In the genomic region with DNA sequence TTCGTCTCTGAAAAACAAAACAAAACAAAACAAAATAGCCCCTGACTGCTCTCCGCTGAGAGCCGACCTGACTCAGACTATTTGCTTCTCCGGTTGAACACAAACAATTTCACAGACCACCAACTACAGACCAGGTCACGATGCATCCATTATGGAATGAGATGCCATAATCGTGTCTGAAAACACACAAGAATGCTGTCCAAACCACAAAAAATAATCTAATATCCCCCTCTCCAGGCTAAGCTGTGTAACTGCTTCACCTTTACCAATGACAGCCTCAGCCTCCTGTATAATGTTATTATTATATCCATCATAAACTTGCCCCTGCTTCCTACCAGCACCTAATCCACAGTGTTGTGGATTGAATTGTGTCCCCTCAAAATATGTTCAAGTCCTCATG, we compare ENCODE assay signal across 9 cellular contexts.
DNase-seq lines count a peak whose midpoint lies in the region; ATAC-seq and TF ChIP-seq lines count a peak whose summit lies in the region.
"Had no signal": no experiment of that assay in that cellular context is flagged by ENCODE, and none has a peak within 500 bp of the region (broad histone marks: within the 10 kb centered on the region; RNA-seq: fewer than 3 reads in every experiment).

No MANE protein-coding gene starts in this region.

- no peak overlapping the region for H3K27ac ChIP-seq in SJCRH30
- no peak overlapping the region for H3K27ac ChIP-seq in prostate gland

- H3K27me3 ChIP-seq in SJCRH30 (no peaks in the 10 kb centered on the region), prostate gland (replicated peaks; ENCODE audit: insufficient read depth) (no peaks in the 10 kb centered on the region)

- H3K36me3 ChIP-seq in SJCRH30 = no peaks in the 10 kb centered on the region
- H3K36me3 ChIP-seq in prostate gland = no peaks in the 10 kb centered on the region

- no peak overlapping the region for H3K27ac Mint-ChIP-seq in activated CD4-positive, alpha-beta T cell treated with anti-CD3 and anti-CD28 coated beads, Interleukin-2, amount 10 ng/mL, durations not matched to agents 24 days and 14 days
- H3K27ac Mint-ChIP-seq: dendritic cell treated with granulocyte-macrophage colony-stimulating factor and Interleukin-4, amounts not matched to agents 40 ng/mL and 50 ng/mL, for 4 days had no signal

- no peaks in the 10 kb centered on the region for H3K9me3 Mint-ChIP-seq in activated CD4-positive, alpha-beta T cell treated with anti-CD3 and anti-CD28 coated beads, Interleukin-2, amount 10 ng/mL, durations not matched to agents 24 days and 14 days
- H3K9me3 Mint-ChIP-seq: dendritic cell treated with granulocyte-macrophage colony-stimulating factor and Interleukin-4, amounts not matched to agents 40 ng/mL and 50 ng/mL, for 4 days had no signal

- H3K27me3 Mint-ChIP-seq in activated CD4-positive, alpha-beta T cell treated with anti-CD3 and anti-CD28 coated beads, Interleukin-2, amount 10 ng/mL, durations not matched to agents 24 days and 14 days = peaks cover 2% of the 10 kb centered on the region

- DNase-seq in activated CD4-positive, alpha-beta T cell treated with anti-CD3 and anti-CD28 coated beads, Interleukin-2, amount 10 ng/mL, durations not matched to agents 24 days and 14 days = peak; percentile 61
- DNase-seq in activated CD4-positive, alpha-beta T cell treated with anti-CD3 and anti-CD28 coated beads for 48 hours = no peak
- DNase-seq in SJCRH30 (peak; percentile 4 to 62), fibroblast of peridontal ligament (ENCODE audit: extremely low read depth) (peak; percentile 52), prostate gland (ENCODE audit: low spot score) (no peak), activated gamma-delta T cell treated with Interleukin-2 at 50 U/mL for 16 hours (no peak)

- no peaks in the 10 kb centered on the region for H3K9me3 ChIP-seq in SJCRH30 (replicated peaks)
- H3K9me3 ChIP-seq in prostate gland = no peaks in the 10 kb centered on the region

- intact Hi-C loops in activated CD4-positive, alpha-beta T cell treated with anti-CD3 and anti-CD28 coated beads, Interleukin-2, amount 10 ng/mL, durations not matched to agents 24 days and 14 days (cut with micrococcal nuclease) = loop anchor here (1.0 kb wide), 1 partner anchor 136 kb away; no protein-coding TSS in a partner anchor
- intact Hi-C loops in prostate gland (cut with DNase I) = loop anchor here (5.0 kb wide), 1 partner anchor 134 kb away; no protein-coding TSS in a partner anchor

- TF ChIP-seq CTCF in prostate gland (IDR thresholded peaks at IDR 0.05) = peak in 3 of 4 experiments; percentile 32 to 57 (median 51)

- 39% methylated on average over 6 of the region's 6 CpGs for WGBS in prostate gland

- H3K4me1 Mint-ChIP-seq in activated CD4-positive, alpha-beta T cell treated with anti-CD3 and anti-CD28 coated beads, Interleukin-2, amount 10 ng/mL, durations not matched to agents 24 days and 14 days = peaks cover 4% of the 10 kb centered on the region

- ATAC-seq in HG02884 (IDR thresholded peaks at IDR 0.05; ENCODE audit: unreplicated experiment) (peak; percentile 73), HG03571 (IDR thresholded peaks at IDR 0.05; ENCODE audit: unreplicated experiment) (no peak)

- no peaks in the 10 kb centered on the region for H3K36me3 Mint-ChIP-seq in activated CD4-positive, alpha-beta T cell treated with anti-CD3 and anti-CD28 coated beads, Interleukin-2, amount 10 ng/mL, durations not matched to agents 24 days and 14 days (ENCODE audit: low read depth)

- no peak for TF ChIP-seq POLR2A in prostate gland (IDR thresholded peaks at IDR 0.05)

- H3K4me3 Mint-ChIP-seq in activated CD4-positive, alpha-beta T cell treated with anti-CD3 and anti-CD28 coated beads, Interleukin-2, amount 10 ng/mL, durations not matched to agents 24 days and 14 days = no peak overlapping the region
- H3K4me3 Mint-ChIP-seq: dendritic cell treated with granulocyte-macrophage colony-stimulating factor and Interleukin-4, amounts not matched to agents 40 ng/mL and 50 ng/mL, for 4 days had no signal

- H3K4me3 ChIP-seq in SJCRH30 (no peak overlapping the region), prostate gland (no peak overlapping the region)

- H3K4me1 ChIP-seq in SJCRH30 (no peaks in the 10 kb centered on the region), prostate gland (replicated peaks) (no peaks in the 10 kb centered on the region)

Comparison
In these comparisons a context has a peak if more than half of its experiments do, and no peak if none do; other contexts are left out.
1. DNase-seq: peak in activated CD4-positive, alpha-beta T cell treated with anti-CD3 and anti-CD28 coated beads, Interleukin-2, amount 10 ng/mL, durations not matched to agents 24 days and 14 days (single experiment), SJCRH30 (2 of 2) and fibroblast of peridontal ligament (single experiment); none in activated CD4-positive, alpha-beta T cell treated with anti-CD3 and anti-CD28 coated beads for 48 hours (single experiment), prostate gland (single experiment) and activated gamma-delta T cell treated with Interleukin-2 at 50 U/mL for 16 hours (single experiment).